2 cellular contexts compared by ENCODE assay signal in the genomic region with DNA sequence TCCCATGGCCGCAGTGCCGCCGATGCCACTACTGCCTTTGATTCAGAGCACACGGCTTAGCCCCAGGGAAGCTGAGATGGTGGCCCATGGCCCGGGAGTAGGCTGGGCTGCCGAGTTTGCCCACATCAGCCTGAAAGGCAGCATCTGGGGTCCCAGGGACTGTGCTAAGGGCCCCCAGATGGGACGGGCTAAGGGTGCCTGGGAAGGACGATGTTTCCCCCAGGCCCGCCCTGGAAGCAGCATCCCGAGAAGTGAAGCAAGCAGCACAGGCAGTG.
TF ChIP-seq lines count a peak whose summit lies in the region.

No MANE protein-coding gene starts in this region.

TF ChIP-seq in IMR-90, 13 proteins besides CTCF, POLR2A, EP300 and RAD21:
- TF ChIP-seq RFX5 (IDR thresholded peaks at IDR 0.05; ENCODE audit: low read depth, low read length) = no peak
- TF ChIP-seq, protein P1, sequence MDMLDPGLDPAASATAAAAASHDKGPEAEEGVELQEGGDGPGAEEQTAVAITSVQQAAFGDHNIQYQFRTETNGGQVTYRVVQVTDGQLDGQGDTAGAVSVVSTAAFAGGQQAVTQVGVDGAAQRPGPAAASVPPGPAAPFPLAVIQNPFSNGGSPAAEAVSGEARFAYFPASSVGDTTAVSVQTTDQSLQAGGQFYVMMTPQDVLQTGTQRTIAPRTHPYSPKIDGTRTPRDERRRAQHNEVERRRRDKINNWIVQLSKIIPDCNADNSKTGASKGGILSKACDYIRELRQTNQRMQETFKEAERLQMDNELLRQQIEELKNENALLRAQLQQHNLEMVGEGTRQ (IDR thresholded peaks at IDR 0.05; ENCODE audit: low read depth, low read length) = no peak
- TF ChIP-seq BHLHE40 (IDR thresholded peaks at IDR 0.05; ENCODE audit: low read depth, low read length) = no peak
- TF ChIP-seq FOS (IDR thresholded peaks at IDR 0.05; ENCODE audit: low read depth, low read length) = no peak
- TF ChIP-seq MAZ (IDR thresholded peaks at IDR 0.05; ENCODE audit: borderline replicate concordance, low read depth, low read length) = no peak
- TF ChIP-seq CEBPB (IDR thresholded peaks at IDR 0.05; ENCODE audit: low read depth, low read length) = no peak
TF ChIP-seq in IMR-90: peak in this region for 0.

TF ChIP-seq in K562, 482 proteins besides CTCF, POLR2A, EP300 and RAD21:
- TF ChIP-seq POLR2G (IDR thresholded peaks at IDR 0.05; ENCODE audit: low read depth, low read length) (0 out of 2 replicates have a peak, but pooled peaks have one; percentile 16), ETV5 (CRISPR knock-in tag; IDR thresholded peaks at IDR 0.05; ENCODE audit: low read depth) (no peak), ZNF561 (CRISPR knock-in tag; conservative IDR thresholded peaks at IDR 0.05) (no peak)
- TF ChIP-seq, protein P2, sequence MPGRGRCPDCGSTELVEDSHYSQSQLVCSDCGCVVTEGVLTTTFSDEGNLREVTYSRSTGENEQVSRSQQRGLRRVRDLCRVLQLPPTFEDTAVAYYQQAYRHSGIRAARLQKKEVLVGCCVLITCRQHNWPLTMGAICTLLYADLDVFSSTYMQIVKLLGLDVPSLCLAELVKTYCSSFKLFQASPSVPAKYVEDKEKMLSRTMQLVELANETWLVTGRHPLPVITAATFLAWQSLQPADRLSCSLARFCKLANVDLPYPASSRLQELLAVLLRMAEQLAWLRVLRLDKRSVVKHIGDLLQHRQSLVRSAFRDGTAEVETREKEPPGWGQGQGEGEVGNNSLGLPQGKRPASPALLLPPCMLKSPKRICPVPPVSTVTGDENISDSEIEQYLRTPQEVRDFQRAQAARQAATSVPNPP (IDR thresholded peaks at IDR 0.05; ENCODE audit: borderline replicate concordance, insufficient read depth, insufficient read length) = no peak
- TF ChIP-seq, protein P3, sequence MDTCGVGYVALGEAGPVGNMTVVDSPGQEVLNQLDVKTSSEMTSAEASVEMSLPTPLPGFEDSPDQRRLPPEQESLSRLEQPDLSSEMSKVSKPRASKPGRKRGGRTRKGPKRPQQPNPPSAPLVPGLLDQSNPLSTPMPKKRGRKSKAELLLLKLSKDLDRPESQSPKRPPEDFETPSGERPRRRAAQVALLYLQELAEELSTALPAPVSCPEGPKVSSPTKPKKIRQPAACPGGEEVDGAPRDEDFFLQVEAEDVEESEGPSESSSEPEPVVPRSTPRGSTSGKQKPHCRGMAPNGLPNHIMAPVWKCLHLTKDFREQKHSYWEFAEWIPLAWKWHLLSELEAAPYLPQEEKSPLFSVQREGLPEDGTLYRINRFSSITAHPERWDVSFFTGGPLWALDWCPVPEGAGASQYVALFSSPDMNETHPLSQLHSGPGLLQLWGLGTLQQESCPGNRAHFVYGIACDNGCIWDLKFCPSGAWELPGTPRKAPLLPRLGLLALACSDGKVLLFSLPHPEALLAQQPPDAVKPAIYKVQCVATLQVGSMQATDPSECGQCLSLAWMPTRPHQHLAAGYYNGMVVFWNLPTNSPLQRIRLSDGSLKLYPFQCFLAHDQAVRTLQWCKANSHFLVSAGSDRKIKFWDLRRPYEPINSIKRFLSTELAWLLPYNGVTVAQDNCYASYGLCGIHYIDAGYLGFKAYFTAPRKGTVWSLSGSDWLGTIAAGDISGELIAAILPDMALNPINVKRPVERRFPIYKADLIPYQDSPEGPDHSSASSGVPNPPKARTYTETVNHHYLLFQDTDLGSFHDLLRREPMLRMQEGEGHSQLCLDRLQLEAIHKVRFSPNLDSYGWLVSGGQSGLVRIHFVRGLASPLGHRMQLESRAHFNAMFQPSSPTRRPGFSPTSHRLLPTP (IDR thresholded peaks at IDR 0.05; ENCODE audit: borderline replicate concordance, extremely low read depth, insufficient read length) = no peak
- TF ChIP-seq, protein P4, sequence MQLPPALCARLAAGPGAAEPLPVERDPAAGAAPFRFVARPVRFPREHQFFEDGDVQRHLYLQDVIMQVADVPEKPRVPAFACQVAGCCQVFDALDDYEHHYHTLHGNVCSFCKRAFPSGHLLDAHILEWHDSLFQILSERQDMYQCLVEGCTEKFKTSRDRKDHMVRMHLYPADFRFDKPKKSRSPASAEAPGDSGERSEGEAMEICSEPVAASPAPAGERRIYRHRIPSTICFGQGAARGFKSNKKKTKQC (CRISPR knock-in tag; IDR thresholded peaks at IDR 0.05) = no peak
